30 cellular contexts compared by ENCODE assay signal in the genomic region with DNA sequence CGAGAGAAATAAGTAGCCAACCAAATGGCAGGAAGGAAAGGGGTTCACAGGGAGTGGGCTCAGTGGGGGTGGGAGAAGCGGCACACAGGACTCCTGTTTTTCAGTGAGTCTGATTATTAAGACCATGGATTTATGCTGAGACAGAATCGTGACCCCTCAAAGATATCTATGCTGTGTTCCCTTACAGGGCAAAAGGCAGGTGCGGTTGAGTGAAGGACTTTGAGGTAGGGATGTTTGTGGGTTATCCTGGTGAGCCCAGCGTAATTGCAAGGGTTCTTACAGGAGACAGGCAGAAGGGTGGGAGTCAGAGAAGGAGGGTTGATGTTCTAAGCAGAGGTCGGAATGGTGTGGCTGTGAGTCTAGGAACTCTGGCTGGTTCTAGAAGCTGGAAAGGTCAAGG.
"Had no signal": no experiment of that assay in that cellular context is flagged by ENCODE, and none has a peak within 500 bp of the region (broad histone marks: within the 10 kb centered on the region; RNA-seq: fewer than 3 reads in every experiment).

No MANE protein-coding gene starts in this region.

- H3K27ac Mint-ChIP-seq: activated CD8-positive, alpha-beta T cell treated with anti-CD3 and anti-CD28 coated beads for 36 hours; activated naive CD4-positive, alpha-beta T cell treated with anti-CD3 and anti-CD28 coated beads, Interleukin-2, amount 50 U/mL, for 24 hours; activated T-cell treated with anti-CD3 and anti-CD28 coated beads, Interleukin-2, amount 50 U/mL, for 24 hours; activated T-helper 2 cell treated with anti-CD3 and anti-CD28 coated beads, Interferon-gamma antibody, Interleukin-2, Interleukin-4, amounts not matched to agents 10 μg/mL and 5 μg/mL and 100 μg/mL, durations not matched to agents 14 hours and 24 hours and 36 hours had no signal

- H3K9me3 ChIP-seq: MG63, SJCRH30 had no signal

- H3K9me3 Mint-ChIP-seq: activated CD8-positive, alpha-beta T cell treated with anti-CD3 and anti-CD28 coated beads for 36 hours; activated naive CD4-positive, alpha-beta T cell treated with anti-CD3 and anti-CD28 coated beads, Interleukin-2, amount 50 U/mL, for 24 hours; activated T-cell treated with anti-CD3 and anti-CD28 coated beads, Interleukin-2, amount 50 U/mL, for 24 hours had no signal

- H3K4me3 Mint-ChIP-seq: activated CD8-positive, alpha-beta T cell treated with anti-CD3 and anti-CD28 coated beads for 36 hours; activated naive CD4-positive, alpha-beta T cell treated with anti-CD3 and anti-CD28 coated beads, Interleukin-2, amount 50 U/mL, for 24 hours; activated T-cell treated with anti-CD3 and anti-CD28 coated beads, Interleukin-2, amount 50 U/mL, for 24 hours; brain had no signal

- H3K27ac ChIP-seq: PC-9, SJCRH30, SK-N-MC had no signal

- H3K4me1 Mint-ChIP-seq: activated naive CD4-positive, alpha-beta T cell treated with anti-CD3 and anti-CD28 coated beads, Interleukin-2, amount 50 U/mL, for 24 hours had no signal

- H3K4me1 ChIP-seq: SJCRH30 had no signal

- H3K27me3 Mint-ChIP-seq: activated CD8-positive, alpha-beta T cell treated with anti-CD3 and anti-CD28 coated beads for 36 hours; activated T-cell treated with anti-CD3 and anti-CD28 coated beads, Interleukin-2, amount 50 U/mL, for 24 hours; brain had no signal

- ATAC-seq: activated CD8-positive, alpha-beta T cell treated with anti-CD3 and anti-CD28 coated beads for 36 hours had no signal

- DNase-seq: activated CD4-positive, alpha-beta T cell treated with anti-CD3 and anti-CD28 coated beads for 1 hour; activated CD4-positive, alpha-beta T cell treated with anti-CD3 and anti-CD28 coated beads for 48 hours; activated CD4-positive, CD25-positive, alpha-beta regulatory T cell; activated CD8-positive, alpha-beta T cell treated with anti-CD3 and anti-CD28 coated beads for 36 hours; activated gamma-delta T cell; activated naive CD4-positive, alpha-beta T cell treated with Interleukin-2 at 50 U/mL for 16 hours; activated T-cell treated with anti-CD3 and anti-CD28 coated beads, Interleukin-2, amount 50 U/mL, for 24 hours; anterior cingulate cortex; central memory CD4-positive, alpha-beta T cell; Kasumi-1; KG1; MG63; NCI-H1092; NCI-H1436 treated with DMSO at 0.1 percent for 48 hours; NCI-H1694 treated with DMSO at 0.1 percent for 48 hours; NCI-H2029; NCI-H2107; NCI-H2171; NCI-H510A; NCI-H526; NCI-H748 treated with DMSO at 0.1 percent for 48 hours; PC-9; SHP77; SJCRH30; T1000; WERI-Rb-1 had no signal

- H3K27me3 ChIP-seq: MG63, SJCRH30 had no signal

- H3K4me3 ChIP-seq: MG63, PC-9, SJCRH30, SK-N-MC had no signal

- H3K36me3 Mint-ChIP-seq: activated naive CD4-positive, alpha-beta T cell treated with anti-CD3 and anti-CD28 coated beads, Interleukin-2, amount 50 U/mL, for 24 hours had no signal
